ENCODE assay signal across 10 cellular contexts in the genomic region with DNA sequence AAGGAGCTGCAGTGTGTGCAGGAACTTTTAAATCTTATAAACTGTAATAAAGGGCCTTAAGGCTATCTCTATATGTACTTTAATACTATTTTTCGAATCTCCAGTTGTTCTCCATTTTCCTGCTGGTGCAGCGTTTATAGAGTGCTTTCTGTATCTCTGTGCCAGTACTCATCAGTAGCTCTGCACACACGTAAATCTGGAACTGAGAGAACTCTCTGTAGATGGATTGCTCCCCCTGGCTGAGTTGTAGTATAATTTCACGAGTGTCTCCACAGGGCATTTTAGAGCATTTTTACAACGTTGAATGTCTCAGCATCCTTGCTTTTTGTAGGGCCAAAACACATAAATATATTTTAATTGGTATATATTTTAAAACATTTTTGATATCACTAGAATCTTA.
A peak's percentile ranks its signal among the peaks of the same experiment; 100 is the strongest.
DNase-seq lines count a peak whose midpoint lies in the region; ATAC-seq and TF ChIP-seq lines count a peak whose summit lies in the region.
"Had no signal": no experiment of that assay in that cellular context is flagged by ENCODE, and none has a peak within 500 bp of the region (broad histone marks: within the 10 kb centered on the region; RNA-seq: fewer than 3 reads in every experiment).

No MANE protein-coding gene starts in this region.

- H3K56ac ChIP-seq in mesendoderm (ENCODE audit: low read length), result no peak overlapping the region

- intact Hi-C loops in vagina (cut with DNase I), result no loop called here

- no peak overlapping the region for H4K8ac ChIP-seq in mesendoderm (ENCODE audit: low read depth, low read length)

- no peaks in the 10 kb centered on the region for H3K9me3 ChIP-seq in vagina
- H3K9me3 ChIP-seq: SJSA1 had no signal

- no peak overlapping the region for H2AK5ac ChIP-seq in mesendoderm (ENCODE audit: low read length)

- no peak overlapping the region for H4K5ac ChIP-seq in mesendoderm (ENCODE audit: low read length)

- no peak overlapping the region for H3K18ac ChIP-seq in mesendoderm (ENCODE audit: low read length)

- H3K4me3 ChIP-seq in mesendoderm (ENCODE audit: low read length), result no peak overlapping the region
- no peak overlapping the region for H3K4me3 ChIP-seq in vagina
- H3K4me3 ChIP-seq: SJSA1 had no signal

- no peak overlapping the region for H3K27ac ChIP-seq in mesendoderm (ENCODE audit: low read depth, low read length)
- H3K27ac ChIP-seq in vagina, result no peak overlapping the region
- H3K27ac ChIP-seq: SJSA1 had no signal

- H3K27me3 ChIP-seq in mesendoderm (ENCODE audit: insufficient read depth, low read length, poor library complexity) (peaks cover 2% of the 10 kb centered on the region), vagina (no peaks in the 10 kb centered on the region)
- H3K27me3 ChIP-seq: SJSA1 had no signal

- no peak overlapping the region for H3K23ac ChIP-seq in mesendoderm (ENCODE audit: low read length)

- no peak overlapping the region for H2BK15ac ChIP-seq in mesendoderm (replicated peaks; ENCODE audit: low read depth)

- DNase-seq in DMS79 treated with DMSO at 0.1 percent for 48 hours (lab: John Stamatoyannopoulos, UW) (peak; percentile 9), DMS79 (lab: John Stamatoyannopoulos, UW) (no peak), NCI-H1694 treated with DMSO at 0.1 percent for 48 hours (lab: John Stamatoyannopoulos, UW) (peak; percentile 51), amniotic epithelial cell (ENCODE audit: low read depth) (peak; percentile 26), mesendoderm (peak; percentile 50), vagina (ENCODE audit: extremely low spot score in 2 of 2) (no peak)
- no peak for DNase-seq in stimulated activated CD4-positive, alpha-beta T cell treated with anti-CD3 and anti-CD28 coated beads, Interleukin-15, amount 100 ng/mL, for 24 hours
- DNase-seq: left cardiac atrium had no signal

- no peak overlapping the region for H3K4me2 ChIP-seq in mesendoderm (ENCODE audit: low read length)

- H2BK5ac ChIP-seq in mesendoderm (ENCODE audit: low read length), result no peak overlapping the region

- ATAC-seq in HG02884 (IDR thresholded peaks at IDR 0.05; ENCODE audit: unreplicated experiment), result no peak

- H2BK120ac ChIP-seq in mesendoderm (ENCODE audit: low read depth, low read length), result no peak overlapping the region

- H3K4me1 ChIP-seq in mesendoderm (ENCODE audit: control insufficient read depth, low read depth, low read length), result no peaks in the 10 kb centered on the region
- H3K4me1 ChIP-seq in vagina, result no peaks in the 10 kb centered on the region
- H3K4me1 ChIP-seq: SJSA1 had no signal

- no peak overlapping the region for H3K9ac ChIP-seq in mesendoderm (ENCODE audit: low read length)

- no peak for TF ChIP-seq CTCF in vagina (IDR thresholded peaks at IDR 0.05)

- H3K36me3 ChIP-seq in mesendoderm (ENCODE audit: control insufficient read depth, insufficient read depth, low read length) (no peaks in the 10 kb centered on the region), vagina (no peaks in the 10 kb centered on the region)
- H3K36me3 ChIP-seq: SJSA1 had no signal

- no peak for TF ChIP-seq POLR2A in vagina (IDR thresholded peaks at IDR 0.05)

- no CpG with 5 or more reads among the region's 5 CpGs for WGBS in mesendoderm (ENCODE audit: extremely low coverage, insufficient coverage, low lambda C conversion rate)

- no peaks in the 10 kb centered on the region for H3K79me1 ChIP-seq in mesendoderm (ENCODE audit: low read length)

- H3K4ac ChIP-seq in mesendoderm (ENCODE audit: low read depth, low read length), result no peak overlapping the region

- no peaks in the 10 kb centered on the region for H3K79me2 ChIP-seq in mesendoderm (ENCODE audit: control insufficient read depth, insufficient read depth, low read length)

Comparison
In these comparisons a context has a peak if more than half of its experiments do, and no peak if none do; other contexts are left out.
1. DNase-seq: peak in DMS79 treated with DMSO at 0.1 percent for 48 hours (single experiment), NCI-H1694 treated with DMSO at 0.1 percent for 48 hours (single experiment), amniotic epithelial cell (single experiment) and mesendoderm (single experiment); none in DMS79 (single experiment), stimulated activated CD4-positive, alpha-beta T cell treated with anti-CD3 and anti-CD28 coated beads, Interleukin-15, amount 100 ng/mL, for 24 hours (single experiment) and vagina (0 of 2).